Comparison of ENCODE assay signal across 17 cellular contexts in the genomic region with DNA sequence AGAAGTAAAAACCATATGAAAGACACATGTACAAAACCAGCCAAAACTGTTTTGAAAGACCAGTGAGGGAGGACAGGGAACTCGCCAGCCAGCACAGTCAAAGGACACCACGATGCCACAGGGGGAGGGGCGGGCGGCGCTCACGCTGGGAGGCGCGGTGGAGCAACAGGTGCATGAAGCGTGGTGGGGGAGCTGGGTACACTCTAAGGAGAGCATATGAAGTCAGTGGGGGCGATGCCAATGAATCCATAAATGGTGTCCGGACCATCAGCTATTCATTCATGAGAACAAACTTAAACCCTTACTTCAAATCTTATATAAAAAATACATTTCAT.
DNase-seq lines count a peak whose midpoint lies in the region; ATAC-seq and TF ChIP-seq lines count a peak whose summit lies in the region.
"Had no signal": no experiment of that assay in that cellular context is flagged by ENCODE, and none has a peak within 500 bp of the region (broad histone marks: within the 10 kb centered on the region; RNA-seq: fewer than 3 reads in every experiment).

No MANE protein-coding gene starts in this region.

- H3K9me3 ChIP-seq in HEK293 (ENCODE audit: control insufficient read depth, insufficient read depth, low read depth, low read length) (no peaks in the 10 kb centered on the region), spleen (no peaks in the 10 kb centered on the region), stomach (no peaks in the 10 kb centered on the region)
- H3K9me3 ChIP-seq: BLaER1 had no signal

- no peak for DNase-seq in activated naive CD4-positive, alpha-beta T cell treated with anti-CD3 and anti-CD28 coated beads, Interleukin-2, amount 50 U/mL, for 72 hours (ENCODE audit: low spot score in 2 of 2)
- DNase-seq in activated naive CD4-positive, alpha-beta T cell treated with anti-CD3 and anti-CD28 coated beads for 36 hours: no peak
- DNase-seq in mesenteric fat pad (ENCODE audit: low spot score): peak; percentile 87
- peak; percentile 50 for DNase-seq in spleen
- DNase-seq in type B pancreatic cell (ENCODE audit: extremely low spot score, unreplicated experiment): no peak
- DNase-seq in stomach: no peak
- DNase-seq: CD8-positive, alpha-beta memory T cell; IMR-90; NCI-H187 treated with DMSO at 0.1 percent for 48 hours; NCI-H2227 treated with DMSO at 0.1 percent for 48 hours; NCI-H510A treated with DMSO at 0.1 percent for 48 hours; NCI-H774; Right ventricle myocardium superior had no signal

- H3K27me3 Mint-ChIP-seq in activated naive CD4-positive, alpha-beta T cell treated with anti-CD3 and anti-CD28 coated beads for 36 hours (ENCODE audit: low read depth): no peaks in the 10 kb centered on the region
- no peaks in the 10 kb centered on the region for H3K27me3 Mint-ChIP-seq in type B pancreatic cell
- H3K27me3 Mint-ChIP-seq: CD8-positive, alpha-beta memory T cell had no signal

- peaks cover 0 to 70% of the 10 kb centered on the region in 2 experiments; a peak in 2 of 3 replicates for H3K36me3 ChIP-seq in HEK293 (ENCODE audit: control insufficient read depth in 2 of 2, insufficient read depth in 1 of 2, low read length in 2 of 2)
- peaks cover 9 to 100% (median 82%) of the 10 kb centered on the region in 6 donors for H3K36me3 ChIP-seq in spleen
- H3K36me3 ChIP-seq in stomach: peaks cover 74 to 92% (median 90%) of the 10 kb centered on the region in 4 donors

- no peaks in the 10 kb centered on the region for H3K9me3 Mint-ChIP-seq in activated naive CD4-positive, alpha-beta T cell treated with anti-CD3 and anti-CD28 coated beads, Interleukin-2, amount 50 U/mL, for 72 hours
- no peaks in the 10 kb centered on the region for H3K9me3 Mint-ChIP-seq in activated naive CD4-positive, alpha-beta T cell treated with anti-CD3 and anti-CD28 coated beads for 36 hours
- no peaks in the 10 kb centered on the region for H3K9me3 Mint-ChIP-seq in type B pancreatic cell
- H3K9me3 Mint-ChIP-seq: CD8-positive, alpha-beta memory T cell had no signal

- H3K36me3 Mint-ChIP-seq in activated naive CD4-positive, alpha-beta T cell treated with anti-CD3 and anti-CD28 coated beads, Interleukin-2, amount 50 U/mL, for 72 hours: no peaks in the 10 kb centered on the region
- H3K36me3 Mint-ChIP-seq in activated naive CD4-positive, alpha-beta T cell treated with anti-CD3 and anti-CD28 coated beads for 36 hours (ENCODE audit: low read depth): peaks cover 34% of the 10 kb centered on the region
- H3K36me3 Mint-ChIP-seq in type B pancreatic cell: peaks cover 11% of the 10 kb centered on the region

- CTCF ChIA-PET in activated naive CD4-positive, alpha-beta T cell treated with anti-CD3 and anti-CD28 coated beads for 36 hours (lab: Charles Lee): no interaction called here
- CTCF ChIA-PET in HEK293 (lab: Yijun Ruan, JAX): interaction anchor here (0.7 to 1.0 kb wide), 2 partner anchors 30 to 62 kb away, joined by 3 read pairs; no protein-coding TSS in a partner anchor

- no peaks in the 10 kb centered on the region for H3K27me3 ChIP-seq in spleen (replicated peaks in 1 of 7)
- H3K27me3 ChIP-seq in stomach: no peaks in the 10 kb centered on the region
- H3K27me3 ChIP-seq: BLaER1 had no signal

- H3K4me1 ChIP-seq in HEK293 (ENCODE audit: control insufficient read depth, insufficient read depth, low read length): no peaks in the 10 kb centered on the region
- H3K4me1 ChIP-seq in spleen: peaks cover 0 to 11% (median 4%) of the 10 kb centered on the region in 6 donors
- peaks cover 0 to 22% (median 4%) of the 10 kb centered on the region in 4 donors for H3K4me1 ChIP-seq in stomach
- H3K4me1 ChIP-seq: BLaER1 had no signal

- H3K27ac ChIP-seq in HEK293 (ENCODE audit: extremely low read depth, low read depth, low read length) (no peak overlapping the region), spleen (no peak overlapping the region), stomach (no peak overlapping the region)
- H3K27ac ChIP-seq: BLaER1, HL-60 had no signal

- no peak overlapping the region for H3K4me3 Mint-ChIP-seq in activated naive CD4-positive, alpha-beta T cell treated with anti-CD3 and anti-CD28 coated beads for 36 hours
- no peak overlapping the region for H3K4me3 Mint-ChIP-seq in type B pancreatic cell

- POLR2A ChIA-PET in HEK293 (lab: Yijun Ruan, JAX): no interaction called here

- WGBS in spleen, 5 donors: 91 to 96% (median 95%) methylated on average over 11 of the region's 11 CpGs
- 91 to 97% (median 96%) methylated on average over 11 of the region's 11 CpGs for WGBS in stomach, 5 donors

- H3K4me3 ChIP-seq in HEK293 (ENCODE audit: low read depth, low read length): no peak overlapping the region
- no peak overlapping the region for H3K4me3 ChIP-seq in spleen
- no peak overlapping the region for H3K4me3 ChIP-seq in stomach
- H3K4me3 ChIP-seq: BLaER1 had no signal

- TF ChIP-seq EP300 in stomach (IDR thresholded peaks at IDR 0.05): no peak

- intact Hi-C loops in activated naive CD4-positive, alpha-beta T cell treated with anti-CD3 and anti-CD28 coated beads for 36 hours (cut with micrococcal nuclease): no loop called here
- intact Hi-C loops in spleen (cut with DNase I; ENCODE audit: low total_unique reads) (no loop called here), stomach (cut with DNase I; ENCODE audit: low total_unique reads) (no loop called here)

- H3K4me1 Mint-ChIP-seq in activated naive CD4-positive, alpha-beta T cell treated with anti-CD3 and anti-CD28 coated beads for 36 hours (ENCODE audit: low read depth): no peaks in the 10 kb centered on the region
- H3K4me1 Mint-ChIP-seq in type B pancreatic cell (ENCODE audit: unreplicated experiment): peaks cover 10% of the 10 kb centered on the region

- TF ChIP-seq POLR2A in spleen (IDR thresholded peaks at IDR 0.05) (no peak), stomach (IDR thresholded peaks at IDR 0.05) (no peak)

- ATAC-seq in activated naive CD4-positive, alpha-beta T cell treated with anti-CD3 and anti-CD28 coated beads, Interleukin-2, amount 50 U/mL, for 72 hours: no peak
- no peak for ATAC-seq in HG02588 (IDR thresholded peaks at IDR 0.05; ENCODE audit: unreplicated experiment)

- H3K27ac Mint-ChIP-seq in activated naive CD4-positive, alpha-beta T cell treated with anti-CD3 and anti-CD28 coated beads, Interleukin-2, amount 50 U/mL, for 72 hours: peak overlapping the region; percentile 18 to 88
- no peak overlapping the region for H3K27ac Mint-ChIP-seq in activated naive CD4-positive, alpha-beta T cell treated with anti-CD3 and anti-CD28 coated beads for 36 hours
- no peak overlapping the region for H3K27ac Mint-ChIP-seq in type B pancreatic cell

- TF ChIP-seq CTCF in HEK293 (tag by site-specific recombination; IDR thresholded peaks at IDR 0.05): no peak
- TF ChIP-seq CTCF in spleen (IDR thresholded peaks at IDR 0.05 in 8 of 11, conservative IDR thresholded peaks at IDR 0.05 in 3 of 11): no peak
- TF ChIP-seq CTCF in type B pancreatic cell (conservative IDR thresholded peaks at IDR 0.05): no peak
- no peak for TF ChIP-seq CTCF in stomach (IDR thresholded peaks at IDR 0.05)

TF ChIP-seq in HEK293, 187 proteins besides CTCF, POLR2A, EP300 and RAD21:
- TF ChIP-seq SCRT2 (tag by site-specific recombination; IDR thresholded peaks at IDR 0.05): peak; percentile 84
- no peak for TF ChIP-seq ZBTB20 (tag by site-specific recombination; IDR thresholded peaks at IDR 0.05)
TF ChIP-seq in HEK293: peak in this region for 1.

Comparison
In these comparisons a context has a peak if more than half of its experiments do, and no peak if none do; other contexts are left out.
1. H3K27ac Mint-ChIP-seq: peak in activated naive CD4-positive, alpha-beta T cell treated with anti-CD3 and anti-CD28 coated beads, Interleukin-2, amount 50 U/mL, for 72 hours (2 of 2); none in activated naive CD4-positive, alpha-beta T cell treated with anti-CD3 and anti-CD28 coated beads for 36 hours (single experiment) and type B pancreatic cell (single experiment).
2. DNase-seq: peak in mesenteric fat pad (single experiment) and spleen (single experiment); none in activated naive CD4-positive, alpha-beta T cell treated with anti-CD3 and anti-CD28 coated beads, Interleukin-2, amount 50 U/mL, for 72 hours (0 of 2), activated naive CD4-positive, alpha-beta T cell treated with anti-CD3 and anti-CD28 coated beads for 36 hours (single experiment), type B pancreatic cell (single experiment) and stomach (single experiment).